ENCODE assay signal across 10 cellular contexts in the genomic region with DNA sequence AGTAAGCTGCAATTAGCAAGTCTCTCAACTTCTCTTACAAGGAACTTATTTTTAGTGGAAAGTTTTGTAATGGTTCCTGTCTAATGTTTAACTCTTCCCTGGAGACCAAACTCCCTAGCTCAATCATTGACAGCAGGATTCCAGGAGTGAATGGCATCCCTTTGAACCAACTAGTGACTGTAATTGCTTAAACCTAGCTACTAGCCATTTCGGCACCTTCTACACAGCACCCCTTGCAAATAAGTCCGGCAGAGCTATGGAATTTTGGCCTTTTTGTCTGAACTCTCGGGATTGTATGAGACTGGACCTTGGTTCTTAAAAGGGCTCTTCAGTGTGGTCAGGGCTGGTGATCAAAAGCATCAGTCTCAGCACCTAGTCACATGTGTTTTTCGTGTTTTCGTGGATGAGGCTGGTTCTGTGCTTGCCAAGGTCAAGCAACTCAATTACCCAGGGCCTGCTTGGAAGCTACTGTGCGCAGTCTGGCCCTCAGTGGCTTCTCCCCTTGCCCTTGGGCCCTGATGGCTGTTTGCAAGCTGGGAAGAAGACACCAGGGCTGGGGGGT.
DNase-seq lines count a peak whose midpoint lies in the region; ATAC-seq and TF ChIP-seq lines count a peak whose summit lies in the region.
"Had no signal": no experiment of that assay in that cellular context is flagged by ENCODE, and none has a peak within 500 bp of the region (broad histone marks: within the 10 kb centered on the region; RNA-seq: fewer than 3 reads in every experiment).

No MANE protein-coding gene starts in this region.

- no peak for ATAC-seq in central memory CD8-positive, alpha-beta T cell (replicated peaks; ENCODE audit: extremely low read depth, poor library complexity, severe bottlenecking)
- ATAC-seq in mucosa of descending colon (peak; percentile 88), GM18505 (IDR thresholded peaks at IDR 0.05; ENCODE audit: unreplicated experiment) (no peak), HG03432 (IDR thresholded peaks at IDR 0.05; ENCODE audit: unreplicated experiment) (no peak), HG03565 (IDR thresholded peaks at IDR 0.05; ENCODE audit: unreplicated experiment) (no peak)

- H3K9me3 ChIP-seq in HUES6 (ENCODE audit: control insufficient read depth, insufficient read depth, low read depth, low read length): no peaks in the 10 kb centered on the region
- no peaks in the 10 kb centered on the region for H3K9me3 ChIP-seq in mucosa of descending colon

- H3K27ac Mint-ChIP-seq in CD14-positive monocyte: peak overlapping the region; percentile 88 to 92 (median 92)
- H3K27ac Mint-ChIP-seq in central memory CD8-positive, alpha-beta T cell (ENCODE audit: low read depth): peak overlapping the region; percentile 99

- H3K9me3 Mint-ChIP-seq in CD14-positive monocyte: peaks cover 0 to 3% (median 0%) of the 10 kb centered on the region in 7 donors
- H3K9me3 Mint-ChIP-seq in central memory CD8-positive, alpha-beta T cell: no peaks in the 10 kb centered on the region

- H3K36me3 ChIP-seq in HUES6 (ENCODE audit: control insufficient read depth, insufficient read depth, low read length): no peaks in the 10 kb centered on the region
- no peaks in the 10 kb centered on the region for H3K36me3 ChIP-seq in mucosa of descending colon (ENCODE audit: low read depth)

- peaks cover 56 to 61% of the 10 kb centered on the region in 2 donors for H3K36me3 Mint-ChIP-seq in CD14-positive monocyte
- peaks cover 24% of the 10 kb centered on the region for H3K36me3 Mint-ChIP-seq in central memory CD8-positive, alpha-beta T cell (ENCODE audit: insufficient read depth)

- DNase-seq in CD14-positive monocyte (ENCODE audit: low spot score) (no peak), mucosa of descending colon (no peak), posterior vena cava (ENCODE audit: low spot score) (no peak)
- DNase-seq in central memory CD8-positive, alpha-beta T cell (ENCODE audit: low spot score in 2 of 2): no peak
- DNase-seq: GOT3 had no signal

- TF ChIP-seq CTCF in CD14-positive monocyte (IDR thresholded peaks at IDR 0.05) (no peak), mucosa of descending colon (IDR thresholded peaks at IDR 0.05) (no peak)

- H3K27me3 Mint-ChIP-seq in CD14-positive monocyte (ENCODE audit: low read depth in 3 of 3): peaks cover 0 to 5% (median 2%) of the 10 kb centered on the region in 3 donors
- H3K27me3 Mint-ChIP-seq in central memory CD8-positive, alpha-beta T cell: no peaks in the 10 kb centered on the region

- intact Hi-C loops in CD14-positive monocyte (cut with micrococcal nuclease): loop anchor here in 1 of 2 donors (5.0 kb wide), 2 partner anchors 45 to 50 kb away; no protein-coding TSS in a partner anchor
- intact Hi-C loops in mucosa of descending colon (cut with DNase I, micrococcal nuclease): no loop called here
- intact Hi-C loops in posterior vena cava (cut with DNase I): loop anchor here in 1 of 2 donors (2.0 kb wide), 1 partner anchor 45 kb away; no protein-coding TSS in a partner anchor

- TF ChIP-seq POLR2A in GM18505 (IDR thresholded peaks at IDR 0.05; ENCODE audit: borderline replicate concordance, extremely low read depth, insufficient read depth, insufficient read length): no peak

- no peaks in the 10 kb centered on the region for H3K27me3 ChIP-seq in HUES6 (ENCODE audit: control insufficient read depth, insufficient read depth, low read length)

- no peak overlapping the region for H3K4me3 Mint-ChIP-seq in CD14-positive monocyte
- peak overlapping the region; percentile 53 for H3K4me3 Mint-ChIP-seq in central memory CD8-positive, alpha-beta T cell

- H3K4me3 ChIP-seq in HUES6 (ENCODE audit: low read depth, low read length) (no peak overlapping the region), mucosa of descending colon (no peak overlapping the region)
- H3K4me3 ChIP-seq: SK-N-MC had no signal

- no peak overlapping the region for H3K27ac ChIP-seq in HUES6 (ENCODE audit: low read depth, low read length)
- H3K27ac ChIP-seq: SK-N-MC had no signal

- peak overlapping the region; percentile 8 for H3K9ac ChIP-seq in HUES6 (ENCODE audit: low read length)

- H3K4me1 Mint-ChIP-seq in CD14-positive monocyte: peaks cover 75% of the 10 kb centered on the region
- H3K4me1 Mint-ChIP-seq in central memory CD8-positive, alpha-beta T cell: peaks cover 75% of the 10 kb centered on the region

- peaks cover 22% of the 10 kb centered on the region for H3K4me1 ChIP-seq in HUES6 (ENCODE audit: control insufficient read depth, insufficient read depth, low read length)
- H3K4me1 ChIP-seq in mucosa of descending colon (ENCODE audit: low read depth): peaks cover 12% of the 10 kb centered on the region
